14 cellular contexts compared by ENCODE assay signal in genomic region chr13:21243045-21243842, GRCh38.
DNase-seq lines count a peak whose midpoint lies in the region; ATAC-seq and TF ChIP-seq lines count a peak whose summit lies in the region.
"Had no signal": no experiment of that assay in that cellular context is flagged by ENCODE, and none has a peak within 500 bp of the region (broad histone marks: within the 10 kb centered on the region; RNA-seq: fewer than 3 reads in every experiment).

No MANE protein-coding gene starts in this region.

- no peak for TF ChIP-seq CTCF in foreskin fibroblast (IDR thresholded peaks at IDR 0.05; ENCODE audit: low read depth, low read length)

- H3K4me3 ChIP-seq in foreskin fibroblast (ENCODE audit: low read depth in 1 of 2, low read length in 2 of 2) (no peak overlapping the region), thymus (ENCODE audit: low read length) (no peak overlapping the region)

- no peaks in the 10 kb centered on the region for H3K9me3 ChIP-seq in thymus (ENCODE audit: control insufficient read depth)

- H3K4me1 ChIP-seq in thymus (ENCODE audit: control insufficient read depth, insufficient read depth, low read length): peaks cover 4% of the 10 kb centered on the region

- no peaks in the 10 kb centered on the region for H3K27me3 ChIP-seq in thymus (ENCODE audit: control insufficient read depth, insufficient read depth)

- no peaks in the 10 kb centered on the region for H3K36me3 ChIP-seq in thymus (ENCODE audit: control insufficient read depth, insufficient read depth)

- H3K27ac ChIP-seq in thymus (ENCODE audit: low read depth): peak overlapping the region; percentile 43

- peak; percentile 3 for DNase-seq in NCI-H2227 (lab: John Stamatoyannopoulos, UW; ENCODE audit: unreplicated experiment)
- no peak for DNase-seq in NCI-H2227 treated with DMSO at 0.1 percent for 48 hours (lab: John Stamatoyannopoulos, UW)
- DNase-seq in NCI-H345 (lab: John Stamatoyannopoulos, UW): peak; percentile 82
- peak; percentile 2 to 18 for DNase-seq in foreskin fibroblast
- DNase-seq in activated CD4-positive, CD25-positive, alpha-beta regulatory T cell (lab: John Stamatoyannopoulos, UW): no peak
- DNase-seq: CD4-positive, alpha-beta memory T cell; GDM1; hypothalamus; NCI-H446 treated with DMSO at 0.1 percent for 48 hours had no signal

- ATAC-seq in GM18909 (IDR thresholded peaks at IDR 0.05; ENCODE audit: poor library complexity, unreplicated experiment): no peak
- no peak for ATAC-seq in GM19452 (IDR thresholded peaks at IDR 0.05; ENCODE audit: unreplicated experiment)
- ATAC-seq: left lobe of liver, Panc1 had no signal

- 60% methylated on average over 18 of the region's 18 CpGs for WGBS in thymus

Comparison
In these comparisons a context has a peak if more than half of its experiments do, and no peak if none do; other contexts are left out.
1. DNase-seq: peak in NCI-H2227 (single experiment), NCI-H345 (single experiment) and foreskin fibroblast (2 of 2); none in NCI-H2227 treated with DMSO at 0.1 percent for 48 hours (single experiment) and activated CD4-positive, CD25-positive, alpha-beta regulatory T cell (0 of 4).